In the genomic region with DNA sequence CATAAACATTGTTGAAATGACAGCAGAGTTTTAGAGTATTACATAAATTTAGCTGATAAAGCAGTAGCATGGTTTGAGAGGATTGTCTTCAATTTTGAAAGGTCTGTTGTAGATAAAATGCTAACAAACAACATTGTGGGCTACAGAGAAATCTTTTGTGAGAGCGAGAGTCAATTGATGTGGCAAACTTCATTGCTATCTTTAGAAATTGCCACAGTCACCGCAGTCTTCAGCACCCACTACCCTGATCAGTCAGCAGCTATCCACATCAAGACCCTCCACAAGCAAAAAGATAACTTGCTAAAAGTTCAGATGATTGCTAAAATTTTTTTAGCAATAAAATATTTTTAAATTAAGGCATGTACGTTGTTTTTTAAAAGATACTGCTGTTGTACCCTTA, we compare ENCODE assay signal across 1 cellular context.
TF ChIP-seq lines count a peak whose summit lies in the region.

No MANE protein-coding gene starts in this region.

TF ChIP-seq in GM12878, 131 proteins besides CTCF, POLR2A, EP300 and RAD21 (continued from another document and continues in another):
- TF ChIP-seq, protein P1, sequence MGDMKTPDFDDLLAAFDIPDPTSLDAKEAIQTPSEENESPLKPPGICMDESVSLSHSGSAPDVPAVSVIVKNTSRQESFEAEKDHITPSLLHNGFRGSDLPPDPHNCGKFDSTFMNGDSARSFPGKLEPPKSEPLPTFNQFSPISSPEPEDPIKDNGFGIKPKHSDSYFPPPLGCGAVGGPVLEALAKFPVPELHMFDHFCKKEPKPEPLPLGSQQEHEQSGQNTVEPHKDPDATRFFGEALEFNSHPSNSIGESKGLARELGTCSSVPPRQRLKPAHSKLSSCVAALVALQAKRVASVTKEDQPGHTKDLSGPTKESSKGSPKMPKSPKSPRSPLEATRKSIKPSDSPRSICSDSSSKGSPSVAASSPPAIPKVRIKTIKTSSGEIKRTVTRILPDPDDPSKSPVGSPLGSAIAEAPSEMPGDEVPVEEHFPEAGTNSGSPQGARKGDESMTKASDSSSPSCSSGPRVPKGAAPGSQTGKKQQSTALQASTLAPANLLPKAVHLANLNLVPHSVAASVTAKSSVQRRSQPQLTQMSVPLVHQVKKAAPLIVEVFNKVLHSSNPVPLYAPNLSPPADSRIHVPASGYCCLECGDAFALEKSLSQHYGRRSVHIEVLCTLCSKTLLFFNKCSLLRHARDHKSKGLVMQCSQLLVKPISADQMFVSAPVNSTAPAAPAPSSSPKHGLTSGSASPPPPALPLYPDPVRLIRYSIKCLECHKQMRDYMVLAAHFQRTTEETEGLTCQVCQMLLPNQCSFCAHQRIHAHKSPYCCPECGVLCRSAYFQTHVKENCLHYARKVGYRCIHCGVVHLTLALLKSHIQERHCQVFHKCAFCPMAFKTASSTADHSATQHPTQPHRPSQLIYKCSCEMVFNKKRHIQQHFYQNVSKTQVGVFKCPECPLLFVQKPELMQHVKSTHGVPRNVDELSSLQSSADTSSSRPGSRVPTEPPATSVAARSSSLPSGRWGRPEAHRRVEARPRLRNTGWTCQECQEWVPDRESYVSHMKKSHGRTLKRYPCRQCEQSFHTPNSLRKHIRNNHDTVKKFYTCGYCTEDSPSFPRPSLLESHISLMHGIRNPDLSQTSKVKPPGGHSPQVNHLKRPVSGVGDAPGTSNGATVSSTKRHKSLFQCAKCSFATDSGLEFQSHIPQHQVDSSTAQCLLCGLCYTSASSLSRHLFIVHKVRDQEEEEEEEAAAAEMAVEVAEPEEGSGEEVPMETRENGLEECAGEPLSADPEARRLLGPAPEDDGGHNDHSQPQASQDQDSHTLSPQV (IDR thresholded peaks at IDR 0.05), result no peak
- TF ChIP-seq JUND (IDR thresholded peaks at IDR 0.05; ENCODE audit: low read depth, low read length) (no peak), SUZ12 (IDR thresholded peaks at IDR 0.05; ENCODE audit: unreplicated experiment) (no peak), BACH1 (IDR thresholded peaks at IDR 0.05; ENCODE audit: borderline replicate concordance) (no peak), MEF2B (IDR thresholded peaks at IDR 0.05; ENCODE audit: partially characterized antibody, poor library complexity, severe bottlenecking) (peak; percentile 85), FOS (IDR thresholded peaks at IDR 0.05; ENCODE audit: borderline replicate concordance, extremely low read depth, insufficient read length) (no peak), TARDBP (IDR thresholded peaks at IDR 0.05; ENCODE audit: borderline replicate concordance) (0 out of 2 replicates have a peak, but pooled peaks have one; percentile 35), DPF2 (IDR thresholded peaks at IDR 0.05) (no peak), PML (IDR thresholded peaks at IDR 0.05; ENCODE audit: low read length) (no peak), RCOR1 (conservative IDR thresholded peaks at IDR 0.05; ENCODE audit: low read depth, low read length) (no peak), MTA2 (IDR thresholded peaks at IDR 0.05; ENCODE audit: low read depth) (peak; percentile 47; the same call in 1 of the 2 replicates), TBL1XR1 (IDR thresholded peaks at IDR 0.05; ENCODE audit: low read depth, low read length) (0 out of 2 replicates have a peak, but pooled peaks have one; percentile 47), ASH2L (IDR thresholded peaks at IDR 0.05; ENCODE audit: borderline replicate concordance, low read depth) (no peak), BRCA1 (IDR thresholded peaks at IDR 0.05; ENCODE audit: low read depth, low read length) (no peak), CBFB (IDR thresholded peaks at IDR 0.05; ENCODE audit: low read depth) (peak; percentile 66; the same call in 1 of the 2 replicates), NRF1 (conservative IDR thresholded peaks at IDR 0.05; ENCODE audit: low read depth, low read length) (no peak), ZNF24 (IDR thresholded peaks at IDR 0.05) (0 out of 2 replicates have a peak, but pooled peaks have one; percentile 28), HDAC6 (IDR thresholded peaks at IDR 0.05; ENCODE audit: unreplicated experiment) (no peak), MYB (IDR thresholded peaks at IDR 0.05; ENCODE audit: borderline replicate concordance, low read depth, low read length) (no peak), NR2C1 (IDR thresholded peaks at IDR 0.05) (no peak), SMC3 (IDR thresholded peaks at IDR 0.05; ENCODE audit: borderline replicate concordance, low read length) (no peak), STAT1 (conservative IDR thresholded peaks at IDR 0.05) (no peak), GATAD2B (conservative IDR thresholded peaks at IDR 0.05; ENCODE audit: low read depth) (no peak), SIN3A (IDR thresholded peaks at IDR 0.05; ENCODE audit: low read depth, low read length) (no peak), SMAD5 (IDR thresholded peaks at IDR 0.05; ENCODE audit: low read depth) (no peak), NFIC (IDR thresholded peaks at IDR 0.05; ENCODE audit: low read depth, low read length) (peak; percentile 73), CHD2 (IDR thresholded peaks at IDR 0.05; ENCODE audit: borderline replicate concordance, low read depth, low read length) (no peak), YBX1 (IDR thresholded peaks at IDR 0.05) (no peak), TCF12 (IDR thresholded peaks at IDR 0.05; ENCODE audit: low read depth, low read length) (no peak), MYC (IDR thresholded peaks at IDR 0.05; ENCODE audit: insufficient read depth, insufficient read length, insufficient replicate concordance, low read length, severe bottlenecking) (no peak), KLF5 (IDR thresholded peaks at IDR 0.05; ENCODE audit: partially characterized antibody) (no peak), SPI1 (IDR thresholded peaks at IDR 0.05; ENCODE audit: borderline replicate concordance, insufficient read depth, low read depth, low read length) (no peak), POLR2AphosphoS2 (IDR thresholded peaks at IDR 0.05; ENCODE audit: low read depth, low read length) (no peak), TAF1 (IDR thresholded peaks at IDR 0.05; ENCODE audit: borderline replicate concordance, low read depth, low read length) (no peak), ZSCAN29 (IDR thresholded peaks at IDR 0.05) (no peak), SUPT20H (IDR thresholded peaks at IDR 0.05; ENCODE audit: borderline replicate concordance, control insufficient read depth, low read depth, low read length) (no peak), WRNIP1 (IDR thresholded peaks at IDR 0.05; ENCODE audit: borderline replicate concordance, low read depth, low read length) (no peak)
- TF ChIP-seq, protein P2, sequence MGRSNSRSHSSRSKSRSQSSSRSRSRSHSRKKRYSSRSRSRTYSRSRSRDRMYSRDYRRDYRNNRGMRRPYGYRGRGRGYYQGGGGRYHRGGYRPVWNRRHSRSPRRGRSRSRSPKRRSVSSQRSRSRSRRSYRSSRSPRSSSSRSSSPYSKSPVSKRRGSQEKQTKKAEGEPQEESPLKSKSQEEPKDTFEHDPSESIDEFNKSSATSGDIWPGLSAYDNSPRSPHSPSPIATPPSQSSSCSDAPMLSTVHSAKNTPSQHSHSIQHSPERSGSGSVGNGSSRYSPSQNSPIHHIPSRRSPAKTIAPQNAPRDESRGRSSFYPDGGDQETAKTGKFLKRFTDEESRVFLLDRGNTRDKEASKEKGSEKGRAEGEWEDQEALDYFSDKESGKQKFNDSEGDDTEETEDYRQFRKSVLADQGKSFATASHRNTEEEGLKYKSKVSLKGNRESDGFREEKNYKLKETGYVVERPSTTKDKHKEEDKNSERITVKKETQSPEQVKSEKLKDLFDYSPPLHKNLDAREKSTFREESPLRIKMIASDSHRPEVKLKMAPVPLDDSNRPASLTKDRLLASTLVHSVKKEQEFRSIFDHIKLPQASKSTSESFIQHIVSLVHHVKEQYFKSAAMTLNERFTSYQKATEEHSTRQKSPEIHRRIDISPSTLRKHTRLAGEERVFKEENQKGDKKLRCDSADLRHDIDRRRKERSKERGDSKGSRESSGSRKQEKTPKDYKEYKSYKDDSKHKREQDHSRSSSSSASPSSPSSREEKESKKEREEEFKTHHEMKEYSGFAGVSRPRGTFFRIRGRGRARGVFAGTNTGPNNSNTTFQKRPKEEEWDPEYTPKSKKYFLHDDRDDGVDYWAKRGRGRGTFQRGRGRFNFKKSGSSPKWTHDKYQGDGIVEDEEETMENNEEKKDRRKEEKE (IDR thresholded peaks at IDR 0.05), result no peak
- TF ChIP-seq, protein P3, sequence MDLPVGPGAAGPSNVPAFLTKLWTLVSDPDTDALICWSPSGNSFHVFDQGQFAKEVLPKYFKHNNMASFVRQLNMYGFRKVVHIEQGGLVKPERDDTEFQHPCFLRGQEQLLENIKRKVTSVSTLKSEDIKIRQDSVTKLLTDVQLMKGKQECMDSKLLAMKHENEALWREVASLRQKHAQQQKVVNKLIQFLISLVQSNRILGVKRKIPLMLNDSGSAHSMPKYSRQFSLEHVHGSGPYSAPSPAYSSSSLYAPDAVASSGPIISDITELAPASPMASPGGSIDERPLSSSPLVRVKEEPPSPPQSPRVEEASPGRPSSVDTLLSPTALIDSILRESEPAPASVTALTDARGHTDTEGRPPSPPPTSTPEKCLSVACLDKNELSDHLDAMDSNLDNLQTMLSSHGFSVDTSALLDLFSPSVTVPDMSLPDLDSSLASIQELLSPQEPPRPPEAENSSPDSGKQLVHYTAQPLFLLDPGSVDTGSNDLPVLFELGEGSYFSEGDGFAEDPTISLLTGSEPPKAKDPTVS (IDR thresholded peaks at IDR 0.05; ENCODE audit: low read depth, low read length), result no peak
- TF ChIP-seq, protein P4, sequence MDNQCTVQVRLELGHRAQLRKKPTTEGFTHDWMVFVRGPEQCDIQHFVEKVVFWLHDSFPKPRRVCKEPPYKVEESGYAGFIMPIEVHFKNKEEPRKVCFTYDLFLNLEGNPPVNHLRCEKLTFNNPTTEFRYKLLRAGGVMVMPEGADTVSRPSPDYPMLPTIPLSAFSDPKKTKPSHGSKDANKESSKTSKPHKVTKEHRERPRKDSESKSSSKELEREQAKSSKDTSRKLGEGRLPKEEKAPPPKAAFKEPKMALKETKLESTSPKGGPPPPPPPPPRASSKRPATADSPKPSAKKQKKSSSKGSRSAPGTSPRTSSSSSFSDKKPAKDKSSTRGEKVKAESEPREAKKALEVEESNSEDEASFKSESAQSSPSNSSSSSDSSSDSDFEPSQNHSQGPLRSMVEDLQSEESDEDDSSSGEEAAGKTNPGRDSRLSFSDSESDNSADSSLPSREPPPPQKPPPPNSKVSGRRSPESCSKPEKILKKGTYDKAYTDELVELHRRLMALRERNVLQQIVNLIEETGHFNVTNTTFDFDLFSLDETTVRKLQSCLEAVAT (IDR thresholded peaks at IDR 0.05), result 0 out of 2 replicates have a peak, but pooled peaks have one; percentile 18
- TF ChIP-seq, protein P5, sequence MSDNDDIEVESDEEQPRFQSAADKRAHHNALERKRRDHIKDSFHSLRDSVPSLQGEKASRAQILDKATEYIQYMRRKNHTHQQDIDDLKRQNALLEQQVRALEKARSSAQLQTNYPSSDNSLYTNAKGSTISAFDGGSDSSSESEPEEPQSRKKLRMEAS (IDR thresholded peaks at IDR 0.05; ENCODE audit: low read depth, low read length), result no peak
- TF ChIP-seq, protein P6, sequence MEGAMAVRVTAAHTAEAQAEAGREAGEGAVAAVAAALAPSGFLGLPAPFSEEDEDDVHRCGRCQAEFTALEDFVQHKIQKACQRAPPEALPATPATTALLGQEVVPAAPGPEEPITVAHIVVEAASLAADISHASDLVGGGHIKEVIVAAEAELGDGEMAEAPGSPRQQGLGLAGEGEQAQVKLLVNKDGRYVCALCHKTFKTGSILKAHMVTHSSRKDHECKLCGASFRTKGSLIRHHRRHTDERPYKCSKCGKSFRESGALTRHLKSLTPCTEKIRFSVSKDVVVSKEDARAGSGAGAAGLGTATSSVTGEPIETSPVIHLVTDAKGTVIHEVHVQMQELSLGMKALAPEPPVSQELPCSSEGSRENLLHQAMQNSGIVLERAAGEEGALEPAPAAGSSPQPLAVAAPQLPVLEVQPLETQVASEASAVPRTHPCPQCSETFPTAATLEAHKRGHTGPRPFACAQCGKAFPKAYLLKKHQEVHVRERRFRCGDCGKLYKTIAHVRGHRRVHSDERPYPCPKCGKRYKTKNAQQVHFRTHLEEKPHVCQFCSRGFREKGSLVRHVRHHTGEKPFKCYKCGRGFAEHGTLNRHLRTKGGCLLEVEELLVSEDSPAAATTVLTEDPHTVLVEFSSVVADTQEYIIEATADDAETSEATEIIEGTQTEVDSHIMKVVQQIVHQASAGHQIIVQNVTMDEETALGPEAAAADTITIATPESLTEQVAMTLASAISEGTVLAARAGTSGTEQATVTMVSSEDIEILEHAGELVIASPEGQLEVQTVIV (IDR thresholded peaks at IDR 0.05; ENCODE audit: borderline replicate concordance, partially characterized antibody), result no peak
- TF ChIP-seq, protein P7, sequence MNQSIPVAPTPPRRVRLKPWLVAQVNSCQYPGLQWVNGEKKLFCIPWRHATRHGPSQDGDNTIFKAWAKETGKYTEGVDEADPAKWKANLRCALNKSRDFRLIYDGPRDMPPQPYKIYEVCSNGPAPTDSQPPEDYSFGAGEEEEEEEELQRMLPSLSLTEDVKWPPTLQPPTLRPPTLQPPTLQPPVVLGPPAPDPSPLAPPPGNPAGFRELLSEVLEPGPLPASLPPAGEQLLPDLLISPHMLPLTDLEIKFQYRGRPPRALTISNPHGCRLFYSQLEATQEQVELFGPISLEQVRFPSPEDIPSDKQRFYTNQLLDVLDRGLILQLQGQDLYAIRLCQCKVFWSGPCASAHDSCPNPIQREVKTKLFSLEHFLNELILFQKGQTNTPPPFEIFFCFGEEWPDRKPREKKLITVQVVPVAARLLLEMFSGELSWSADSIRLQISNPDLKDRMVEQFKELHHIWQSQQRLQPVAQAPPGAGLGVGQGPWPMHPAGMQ (IDR thresholded peaks at IDR 0.05; ENCODE audit: borderline replicate concordance), result no peak
- TF ChIP-seq, protein P8, sequence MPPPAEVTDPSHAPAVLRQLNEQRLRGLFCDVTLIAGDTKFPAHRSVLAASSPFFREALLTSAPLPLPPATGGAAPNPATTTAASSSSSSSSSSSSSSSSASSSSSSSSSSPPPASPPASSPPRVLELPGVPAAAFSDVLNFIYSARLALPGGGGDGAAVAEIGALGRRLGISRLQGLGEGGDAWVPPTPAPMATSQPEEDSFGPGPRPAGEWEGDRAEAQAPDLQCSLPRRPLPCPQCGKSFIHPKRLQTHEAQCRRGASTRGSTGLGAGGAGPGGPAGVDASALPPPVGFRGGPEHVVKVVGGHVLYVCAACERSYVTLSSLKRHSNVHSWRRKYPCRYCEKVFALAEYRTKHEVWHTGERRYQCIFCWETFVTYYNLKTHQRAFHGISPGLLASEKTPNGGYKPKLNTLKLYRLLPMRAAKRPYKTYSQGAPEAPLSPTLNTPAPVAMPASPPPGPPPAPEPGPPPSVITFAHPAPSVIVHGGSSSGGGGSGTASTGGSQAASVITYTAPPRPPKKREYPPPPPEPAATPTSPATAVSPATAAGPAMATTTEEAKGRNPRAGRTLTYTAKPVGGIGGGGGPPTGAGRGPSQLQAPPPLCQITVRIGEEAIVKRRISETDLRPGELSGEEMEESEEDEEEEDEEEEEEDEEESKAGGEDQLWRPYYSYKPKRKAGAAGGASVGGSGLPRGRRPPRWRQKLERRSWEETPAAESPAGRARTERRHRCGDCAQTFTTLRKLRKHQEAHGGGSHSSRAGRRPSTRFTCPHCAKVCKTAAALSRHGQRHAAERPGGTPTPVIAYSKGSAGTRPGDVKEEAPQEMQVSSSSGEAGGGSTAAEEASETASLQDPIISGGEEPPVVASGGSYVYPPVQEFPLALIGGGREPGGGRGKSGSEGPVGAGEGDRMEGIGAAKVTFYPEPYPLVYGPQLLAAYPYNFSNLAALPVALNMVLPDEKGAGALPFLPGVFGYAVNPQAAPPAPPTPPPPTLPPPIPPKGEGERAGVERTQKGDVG (CRISPR knock-in tag; IDR thresholded peaks at IDR 0.05), result no peak
